ENCODE assay signal across 1 cellular context in the genomic region with DNA sequence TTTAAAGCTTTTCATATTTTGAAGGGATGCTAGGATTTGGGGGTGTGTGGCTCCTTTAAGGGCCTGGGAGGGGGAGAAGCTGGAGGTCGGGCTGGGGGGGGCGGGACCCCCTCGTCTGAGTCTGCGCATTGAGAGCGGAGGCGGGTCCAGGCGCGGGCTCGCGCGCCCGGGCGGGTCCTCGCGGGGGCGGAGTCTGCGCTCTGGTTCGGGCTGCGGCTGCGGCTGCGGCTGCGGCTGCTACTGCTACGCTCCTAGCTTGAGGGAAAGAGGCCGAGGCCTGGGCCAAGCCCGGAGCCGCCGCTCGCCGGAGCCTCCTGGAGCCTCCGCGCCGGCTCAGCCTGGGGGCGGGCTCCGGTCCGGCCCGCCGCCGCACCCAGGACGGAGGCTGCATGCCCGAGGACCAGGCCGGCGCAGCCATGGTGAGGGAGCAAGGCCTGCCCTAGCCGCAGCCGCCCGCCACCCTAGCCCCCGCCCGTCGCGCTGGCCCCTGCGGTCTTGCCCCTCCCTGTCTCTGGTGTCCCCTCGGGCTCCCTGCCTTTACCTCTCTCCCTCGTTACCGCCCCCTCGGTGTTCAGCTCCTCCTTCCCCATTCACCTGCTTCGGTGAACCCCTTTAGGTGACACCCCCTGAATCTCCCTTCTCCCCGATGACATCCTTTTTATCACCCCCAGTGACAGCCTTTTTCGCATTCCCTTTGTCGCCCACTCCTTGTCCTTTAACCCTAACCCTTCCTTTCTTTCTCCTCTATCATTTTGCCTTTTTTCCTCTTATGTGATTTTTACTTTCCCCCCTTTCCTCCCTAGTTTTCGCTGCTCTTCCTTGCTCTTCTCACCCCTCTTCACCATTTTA.
A peak's percentile ranks its signal among the peaks of the same experiment; 100 is the strongest.
TF ChIP-seq lines count a peak whose summit lies in the region.

A gene (plus strand): TSS at position 189 of the 849 bp plus-strand sequence. CDS start 201 bp downstream, at position 390.

TF ChIP-seq in HCT116, 20 proteins besides CTCF, POLR2A, EP300 and RAD21 (continued from another document):
- TF ChIP-seq, protein P1, sequence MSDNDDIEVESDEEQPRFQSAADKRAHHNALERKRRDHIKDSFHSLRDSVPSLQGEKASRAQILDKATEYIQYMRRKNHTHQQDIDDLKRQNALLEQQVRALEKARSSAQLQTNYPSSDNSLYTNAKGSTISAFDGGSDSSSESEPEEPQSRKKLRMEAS (IDR thresholded peaks at IDR 0.05) = peak; percentile 45
- TF ChIP-seq CEBPB (IDR thresholded peaks at IDR 0.05; ENCODE audit: low read depth) (no peak), ZFX (IDR thresholded peaks at IDR 0.05) (peak; percentile 97), SRF (IDR thresholded peaks at IDR 0.05; ENCODE audit: low read depth) (no peak), TCF7L2 (IDR thresholded peaks at IDR 0.05; ENCODE audit: borderline replicate concordance, extremely low read depth, insufficient read depth, insufficient read length) (no peak), SP1 (IDR thresholded peaks at IDR 0.05; ENCODE audit: low read depth) (peak; percentile 4; the same call in 1 of the 2 replicates), EGR1 (IDR thresholded peaks at IDR 0.05; ENCODE audit: low read depth) (peak; percentile 75), ELF1 (IDR thresholded peaks at IDR 0.05; ENCODE audit: borderline replicate concordance, low read depth) (no peak), POLR2AphosphoS5 (IDR thresholded peaks at IDR 0.05; ENCODE audit: low read depth, low read length) (peak; percentile 88), ZNF274 (IDR thresholded peaks at IDR 0.05; ENCODE audit: low read depth, low read length) (no peak), EZH2phosphoT487 (IDR thresholded peaks at IDR 0.05; ENCODE audit: borderline replicate concordance) (no peak), EZH2 (IDR thresholded peaks at IDR 0.05) (no peak), JUND (IDR thresholded peaks at IDR 0.05) (no peak)
- TF ChIP-seq, protein P2, sequence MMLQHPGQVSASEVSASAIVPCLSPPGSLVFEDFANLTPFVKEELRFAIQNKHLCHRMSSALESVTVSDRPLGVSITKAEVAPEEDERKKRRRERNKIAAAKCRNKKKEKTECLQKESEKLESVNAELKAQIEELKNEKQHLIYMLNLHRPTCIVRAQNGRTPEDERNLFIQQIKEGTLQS (IDR thresholded peaks at IDR 0.05) = no peak
